In genomic region chr1:204358605-204359004, GRCh38 we compare ENCODE assay signal across 23 cellular contexts. TPM values are rescaled to one million over a fixed set of nuclear protein-coding genes. Genes with fewer than 3 reads are reported as not detected.
A peak's percentile ranks its signal among the peaks of the same experiment; 100 is the strongest.
DNase-seq lines count a peak whose midpoint lies in the region; ATAC-seq and TF ChIP-seq lines count a peak whose summit lies in the region.
"Had no signal": no experiment of that assay in that cellular context is flagged by ENCODE, and none has a peak within 500 bp of the region (broad histone marks: within the 10 kb centered on the region; RNA-seq: fewer than 3 reads in every experiment).

No MANE protein-coding gene starts in this region.

- no peak for TF ChIP-seq EP300 in neural cell (conservative IDR thresholded peaks at IDR 0.05; ENCODE audit: poor library complexity, severe bottlenecking)

- no peak for TF ChIP-seq CTCF in AG04450 (IDR thresholded peaks at IDR 0.05; ENCODE audit: low read depth, low read length)
- no peak for TF ChIP-seq CTCF in endodermal cell (conservative IDR thresholded peaks at IDR 0.05)
- TF ChIP-seq CTCF in neural cell (IDR thresholded peaks at IDR 0.05; ENCODE audit: poor library complexity, severe bottlenecking): no peak
- no peak for TF ChIP-seq CTCF in osteoblast (IDR thresholded peaks at IDR 0.05; ENCODE audit: extremely low read depth, low read depth, low read length)

- no peaks in the 10 kb centered on the region for H3K9me3 Mint-ChIP-seq in endodermal cell
- H3K9me3 Mint-ChIP-seq in activated CD8-positive, alpha-beta memory T cell treated with anti-CD3 and anti-CD28 coated beads, Interleukin-2, amount 10 ng/mL, durations not matched to agents 7 days and 5 days (ENCODE audit: low read depth): no peaks in the 10 kb centered on the region

- H4K20me1 ChIP-seq in neural cell (ENCODE audit: insufficient read depth) (no peaks in the 10 kb centered on the region), osteoblast (ENCODE audit: insufficient read depth, low read length) (no peaks in the 10 kb centered on the region)

- no peaks in the 10 kb centered on the region for H3K36me3 Mint-ChIP-seq in endodermal cell (ENCODE audit: low read depth)
- no peaks in the 10 kb centered on the region for H3K36me3 Mint-ChIP-seq in activated CD8-positive, alpha-beta memory T cell treated with anti-CD3 and anti-CD28 coated beads, Interleukin-2, amount 10 ng/mL, durations not matched to agents 7 days and 5 days

- no peak for DNase-seq in AG04450 (ENCODE audit: low read depth, low spot score)
- peak; percentile 57 for DNase-seq in NCI-H1694 (lab: John Stamatoyannopoulos, UW)
- DNase-seq in endodermal cell: no peak
- no peak for DNase-seq in osteoblast (ENCODE audit: insufficient read length, low spot score, missing footprints)
- DNase-seq in activated CD8-positive, alpha-beta memory T cell treated with anti-CD3 and anti-CD28 coated beads, Interleukin-2, amount 10 ng/mL, durations not matched to agents 7 days and 5 days: no peak
- no peak for DNase-seq in inferior parietal cortex (ENCODE audit: extremely low spot score)
- DNase-seq: activated effector memory CD4-positive, alpha-beta T cell treated with Interleukin-2 at 50 U/mL for 16 hours; amniotic stem cell; effector memory CD4-positive, alpha-beta T cell; heart left ventricle; kidney; midbrain; NCI-H774; stimulated activated naive CD4-positive, alpha-beta T cell treated with Interleukin-2 at 50 U/mL for 16 hours; T1000; upper lobe of left lung had no signal

- peak overlapping the region; percentile 88 for H3K4me2 ChIP-seq in neural cell (ENCODE audit: low read length)
- H3K4me2 ChIP-seq in osteoblast (ENCODE audit: insufficient read depth, low read length): no peak overlapping the region

- CTCF ChIA-PET in AG04450 (lab: Charles Lee): interaction anchor here (1.2 to 8.0 kb wide), 6 partner anchors 38 to 193 kb away, joined by 4 to 212 read pairs (median 121); partner anchors contain the start of genes GOLT1A and REN
- CTCF ChIA-PET in activated CD8-positive, alpha-beta memory T cell treated with anti-CD3 and anti-CD28 coated beads, Interleukin-2, amount 10 ng/mL, durations not matched to agents 7 days and 5 days (lab: Charles Lee): interaction anchor here (2.0 kb wide), 1 partner anchor 100 kb away, joined by 6 read pairs; no protein-coding TSS in a partner anchor

- no peak overlapping the region for H3K4me3 Mint-ChIP-seq in endodermal cell
- no peak overlapping the region for H3K4me3 Mint-ChIP-seq in activated CD8-positive, alpha-beta memory T cell treated with anti-CD3 and anti-CD28 coated beads, Interleukin-2, amount 10 ng/mL, durations not matched to agents 7 days and 5 days

- H3K9ac ChIP-seq in endodermal cell (ENCODE audit: extremely low read depth, low read length, poor library complexity, severe bottlenecking) (no peak overlapping the region), neural cell (ENCODE audit: low read length) (peak overlapping the region; percentile 95)

- H3K36me3 ChIP-seq in endodermal cell (ENCODE audit: control insufficient read depth, insufficient read depth, low read length) (no peaks in the 10 kb centered on the region), neural cell (ENCODE audit: insufficient read depth, low read length) (no peaks in the 10 kb centered on the region), osteoblast (ENCODE audit: insufficient read depth, low read length) (no peaks in the 10 kb centered on the region)
- H3K36me3 ChIP-seq: heart left ventricle, upper lobe of left lung had no signal

- H3K4me3 ChIP-seq in AG04450 (ENCODE audit: low read depth, low read length) (peak overlapping the region; percentile 39; the same call in 1 of the 2 replicates), endodermal cell (ENCODE audit: low read length) (no peak overlapping the region), neural cell (ENCODE audit: low read length) (peak overlapping the region; percentile 83), osteoblast (ENCODE audit: insufficient read depth, low read length) (no peak overlapping the region)
- H3K4me3 ChIP-seq: K562, SK-N-MC, upper lobe of left lung had no signal

- H2AFZ ChIP-seq in neural cell (ENCODE audit: low read depth, low read length): peak overlapping the region; percentile 35
- no peak overlapping the region for H2AFZ ChIP-seq in osteoblast (ENCODE audit: low read length)

- TF ChIP-seq RAD21 in neural cell (conservative IDR thresholded peaks at IDR 0.05): no peak

- H3K27ac Mint-ChIP-seq in endodermal cell: no peak overlapping the region
- no peak overlapping the region for H3K27ac Mint-ChIP-seq in activated CD8-positive, alpha-beta memory T cell treated with anti-CD3 and anti-CD28 coated beads, Interleukin-2, amount 10 ng/mL, durations not matched to agents 7 days and 5 days

- no peaks in the 10 kb centered on the region for H3K27me3 ChIP-seq in AG04450 (ENCODE audit: control insufficient read depth, insufficient read depth, low read length)
- peaks cover 14% of the 10 kb centered on the region for H3K27me3 ChIP-seq in endodermal cell (ENCODE audit: control insufficient read depth, insufficient read depth, low read length, poor library complexity, severe bottlenecking)
- H3K27me3 ChIP-seq in neural cell (ENCODE audit: insufficient read depth, low read depth, low read length): no peaks in the 10 kb centered on the region
- peaks cover 13% of the 10 kb centered on the region for H3K27me3 ChIP-seq in osteoblast (ENCODE audit: insufficient read depth, low read length)
- H3K27me3 ChIP-seq: upper lobe of left lung had no signal

- POLR2A ChIA-PET in AG04450 (lab: Yijun Ruan, JAX): no interaction called here

- H3K4me1 Mint-ChIP-seq in endodermal cell: peaks cover 25% of the 10 kb centered on the region
- H3K4me1 Mint-ChIP-seq in activated CD8-positive, alpha-beta memory T cell treated with anti-CD3 and anti-CD28 coated beads, Interleukin-2, amount 10 ng/mL, durations not matched to agents 7 days and 5 days: peaks cover 5% of the 10 kb centered on the region

- peaks cover 4% of the 10 kb centered on the region for H3F3A ChIP-seq in neural cell (ENCODE audit: insufficient read depth, low read length, poor library complexity, severe bottlenecking)

- H3K27me3 Mint-ChIP-seq in endodermal cell (ENCODE audit: insufficient read depth): peaks cover 20% of the 10 kb centered on the region
- peaks cover 16% of the 10 kb centered on the region for H3K27me3 Mint-ChIP-seq in activated CD8-positive, alpha-beta memory T cell treated with anti-CD3 and anti-CD28 coated beads, Interleukin-2, amount 10 ng/mL, durations not matched to agents 7 days and 5 days

- H3K9me2 ChIP-seq in neural cell (ENCODE audit: insufficient read depth, low read length): no peaks in the 10 kb centered on the region

- H3K4me1 ChIP-seq in endodermal cell (ENCODE audit: control insufficient read depth, insufficient read depth, low read length) (peaks cover 5% of the 10 kb centered on the region), osteoblast (ENCODE audit: insufficient read depth, low read length) (peaks cover 6% of the 10 kb centered on the region)

- H3K27ac ChIP-seq in AG04450 (ENCODE audit: low read depth, low read length) (no peak overlapping the region), endodermal cell (ENCODE audit: low read depth, low read length) (peak overlapping the region; percentile 90), neural cell (ENCODE audit: low read length) (peak overlapping the region; percentile 99), osteoblast (ENCODE audit: low read depth, low read length) (no peak overlapping the region)
- H3K27ac ChIP-seq: SK-N-MC, upper lobe of left lung had no signal

- no peaks in the 10 kb centered on the region for H3K9me3 ChIP-seq in AG04450 (ENCODE audit: control insufficient read depth, insufficient read depth, low read length)
- H3K9me3 ChIP-seq in endodermal cell (ENCODE audit: control insufficient read depth, low read length): no peaks in the 10 kb centered on the region
- H3K9me3 ChIP-seq in neural cell (ENCODE audit: low read length): no peaks in the 10 kb centered on the region
- no peaks in the 10 kb centered on the region for H3K9me3 ChIP-seq in osteoblast (ENCODE audit: low read depth, low read length)
- H3K9me3 ChIP-seq: heart left ventricle, upper lobe of left lung had no signal

- ATAC-seq in activated CD8-positive, alpha-beta memory T cell treated with anti-CD3 and anti-CD28 coated beads, Interleukin-2, amount 10 ng/mL, durations not matched to agents 7 days and 5 days: no peak
- no peak for ATAC-seq in GM21619 (IDR thresholded peaks at IDR 0.05; ENCODE audit: unreplicated experiment)
- ATAC-seq: HCT116, heart left ventricle, K562, Panc1, right cardiac atrium had no signal

- H3K79me2 ChIP-seq in neural cell (replicated peaks; ENCODE audit: insufficient read depth, low read length) (peaks cover 46% of the 10 kb centered on the region), osteoblast (ENCODE audit: insufficient read depth, low read length) (no peaks in the 10 kb centered on the region)

- 22 to 61% methylated on average over 2 to 5 of the region's 5 CpGs for WGBS in endodermal cell (ENCODE audit: insufficient coverage in 1 of 2, insufficient read length in 1 of 2), 2 experiments

TF ChIP-seq in neural cell, 6 proteins besides CTCF, POLR2A, EP300 and RAD21 (continues in another document):
- no peak for TF ChIP-seq POLR2AphosphoS5 (IDR thresholded peaks at IDR 0.05)
- TF ChIP-seq TAF1 (IDR thresholded peaks at IDR 0.05; ENCODE audit: low read depth): no peak
- TF ChIP-seq MXI1 (conservative IDR thresholded peaks at IDR 0.05; ENCODE audit: poor library complexity, severe bottlenecking): no peak
- TF ChIP-seq SMC3 (conservative IDR thresholded peaks at IDR 0.05; ENCODE audit: poor library complexity): no peak
- no peak for TF ChIP-seq EZH2 (IDR thresholded peaks at IDR 0.05; ENCODE audit: borderline replicate concordance, insufficient read depth, low read length, poor library complexity, severe bottlenecking)

RNA-seq across cellular contexts. Expression of gene PLEKHA6, which starts 1.1 kb away (rescaled TPM):
- polyA plus RNA-seq in AG04450 (2011; rRNA removed): 6.8 and 7.7 TPM in 2 replicates
- 6.6 and 6.9 TPM in 2 replicates for polyA minus RNA-seq in AG04450 (2011; rRNA and poly(A)+ RNA removed)
- 10 to 100 TPM; 37.0 to 43.3 TPM for total RNA-seq in endodermal cell
- polyA plus RNA-seq in endodermal cell (2013, experiment 1 of 2): 15.0 TPM
- 14.0 TPM for polyA plus RNA-seq in endodermal cell (2013, experiment 2 of 2)
- 22.6 and 25.5 TPM in 2 replicates for polyA plus RNA-seq in neural cell
- polyA minus RNA-seq in neural cell: 24.3 and 28.7 TPM in 2 replicates
- total RNA-seq in osteoblast: 0.29 and 0.36 TPM in 2 replicates
- total RNA-seq in activated CD8-positive, alpha-beta memory T cell treated with anti-CD3 and anti-CD28 coated beads, Interleukin-2, amount 10 ng/mL, durations not matched to agents 7 days and 5 days: under 1 TPM; 0.02 to 0.29 TPM

RNA-seq across cellular contexts. Expression of gene PPP1R15B, which starts 53.0 kb away (rescaled TPM):
- 25.4 and 28.4 TPM in 2 replicates for polyA plus RNA-seq in AG04450 (2011; rRNA removed)
- 40.7 and 41.5 TPM in 2 replicates for polyA minus RNA-seq in AG04450 (2011; rRNA and poly(A)+ RNA removed)
- 10 to 100 TPM; 44.8 to 79.2 TPM for total RNA-seq in endodermal cell
- polyA plus RNA-seq in endodermal cell (2013, experiment 1 of 2): 34.4 TPM
- 30.5 TPM for polyA plus RNA-seq in endodermal cell (2013, experiment 2 of 2)
- polyA plus RNA-seq in neural cell: 30.1 and 31.2 TPM in 2 replicates
- polyA minus RNA-seq in neural cell: 55.2 and 55.5 TPM in 2 replicates
- total RNA-seq in osteoblast: 21.5 and 23.9 TPM in 2 replicates
- total RNA-seq in activated CD8-positive, alpha-beta memory T cell treated with anti-CD3 and anti-CD28 coated beads, Interleukin-2, amount 10 ng/mL, durations not matched to agents 7 days and 5 days: 10 to 100 TPM; 75.5 to 81.7 TPM

Comparison
In these comparisons a context has a peak if more than half of its experiments do, and no peak if none do; other contexts are left out.
1. H3K27ac ChIP-seq: peak in endodermal cell (single experiment) and neural cell (single experiment); none in AG04450 (single experiment) and osteoblast (single experiment).
2. H3K4me3 ChIP-seq: peak in AG04450 (single experiment) and neural cell (single experiment); none in endodermal cell (single experiment) and osteoblast (single experiment).
3. RNA of gene PLEKHA6, which starts 1.1 kb away (total RNA-seq): 37.0 to 43.3 TPM in endodermal cell; 0.29 to 0.36 TPM in osteoblast and 0.02 to 0.29 TPM in activated CD8-positive, alpha-beta memory T cell treated with anti-CD3 and anti-CD28 coated beads, Interleukin-2, amount 10 ng/mL, durations not matched to agents 7 days and 5 days; every median in the first group is over 10 times any median in the second.